In the genomic region with DNA sequence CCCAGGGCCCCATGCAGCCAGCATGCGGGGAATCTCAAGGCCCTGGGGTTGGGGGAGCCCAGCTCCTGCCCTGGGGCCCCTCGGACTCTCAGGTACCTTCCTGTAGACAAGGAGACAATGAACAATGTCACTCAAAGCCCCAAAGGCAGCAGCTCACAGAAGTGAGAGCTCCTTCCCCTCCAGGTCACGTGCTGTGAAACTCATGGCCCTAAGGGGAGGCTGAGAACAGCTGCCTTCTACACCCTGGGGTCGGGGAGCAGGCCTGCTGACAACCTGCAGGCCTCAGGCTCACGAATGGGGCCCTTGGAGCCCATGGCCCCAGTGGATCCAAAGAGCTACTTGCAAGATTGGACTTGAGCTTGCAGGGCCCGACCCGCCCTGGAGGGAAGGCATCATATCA, we compare ENCODE assay signal across 14 cellular contexts. TPM values are rescaled to one million over a fixed set of nuclear protein-coding genes. Genes with fewer than 3 reads are reported as not detected.
DNase-seq lines count a peak whose midpoint lies in the region; ATAC-seq and TF ChIP-seq lines count a peak whose summit lies in the region.
"Had no signal": no experiment of that assay in that cellular context is flagged by ENCODE, and none has a peak within 500 bp of the region (broad histone marks: within the 10 kb centered on the region; RNA-seq: fewer than 3 reads in every experiment).

No MANE protein-coding gene starts in this region.

- H3K27ac ChIP-seq in BLaER1: peak overlapping the region; percentile 88; the same call in 1 of the 2 replicates
- no peak overlapping the region for H3K27ac ChIP-seq in neural progenitor cell
- no peak overlapping the region for H3K27ac ChIP-seq in foreskin keratinocyte
- H3K27ac ChIP-seq: C4-2B, GM23248 had no signal

- peaks cover 4% of the 10 kb centered on the region for H3F3A ChIP-seq in neural progenitor cell (ENCODE audit: low read depth)

- DNase-seq in NAMALWA (ENCODE audit: low spot score): peak; percentile 46
- DNase-seq in endothelial cell (ENCODE audit: low spot score): no peak
- DNase-seq in neural progenitor cell (ENCODE audit: low spot score): no peak
- DNase-seq in posterior cingulate gyrus: no peak
- no peak for DNase-seq in ecto neural progenitor cell (ENCODE audit: low spot score)
- no peak for DNase-seq in foreskin keratinocyte
- DNase-seq: ACHN; CD4-positive, alpha-beta memory T cell; DND-41; GF-D8; GM23248 had no signal

- peaks cover 25% of the 10 kb centered on the region for H3K79me2 ChIP-seq in neural progenitor cell (ENCODE audit: low read depth)

- no peak for ATAC-seq in foreskin keratinocyte
- ATAC-seq: HCT116 had no signal

- H3K4me3 Mint-ChIP-seq in endothelial cell (ENCODE audit: unreplicated experiment): peak overlapping the region; percentile 37
- peak overlapping the region; percentile 38 for H3K4me3 Mint-ChIP-seq in neural progenitor cell

- H3K36me3 Mint-ChIP-seq in endothelial cell (ENCODE audit: low read depth, unreplicated experiment) (peaks cover 7% of the 10 kb centered on the region), neural progenitor cell (no peaks in the 10 kb centered on the region)
- H3K36me3 Mint-ChIP-seq: CD4-positive, alpha-beta memory T cell had no signal

- H3K9me3 Mint-ChIP-seq in endothelial cell (ENCODE audit: unreplicated experiment): no peaks in the 10 kb centered on the region
- no peaks in the 10 kb centered on the region for H3K9me3 Mint-ChIP-seq in neural progenitor cell

- H3K4me3 ChIP-seq in BLaER1 (peak overlapping the region; percentile 81), neural progenitor cell (no peak overlapping the region)
- H3K4me3 ChIP-seq: GM23248 had no signal

- H3K27me3 ChIP-seq in BLaER1 (peaks cover 15% of the 10 kb centered on the region), neural progenitor cell (peaks cover 16% of the 10 kb centered on the region), foreskin keratinocyte (peaks cover 36% of the 10 kb centered on the region)

- peaks cover 84% of the 10 kb centered on the region for H3K4me1 ChIP-seq in BLaER1
- peaks cover 44% of the 10 kb centered on the region for H3K4me1 ChIP-seq in neural progenitor cell
- no peaks in the 10 kb centered on the region for H3K4me1 ChIP-seq in foreskin keratinocyte

- H3K4me2 ChIP-seq in BLaER1: peak overlapping the region; percentile 95
- H3K4me2 ChIP-seq in neural progenitor cell: no peak overlapping the region

- intact Hi-C loops in posterior cingulate gyrus (cut with DNase I): no loop called here

- H3K36me3 ChIP-seq in BLaER1 (peaks cover 33% of the 10 kb centered on the region), neural progenitor cell (no peaks in the 10 kb centered on the region)

- no peak for TF ChIP-seq CTCF in endothelial cell (IDR thresholded peaks at IDR 0.05; ENCODE audit: unreplicated experiment)
- TF ChIP-seq CTCF in neural progenitor cell (IDR thresholded peaks at IDR 0.05): no peak
- no peak for TF ChIP-seq CTCF in foreskin keratinocyte (conservative IDR thresholded peaks at IDR 0.05)

- peaks cover 29% of the 10 kb centered on the region for H3K4me1 Mint-ChIP-seq in endothelial cell (ENCODE audit: unreplicated experiment)
- H3K4me1 Mint-ChIP-seq in neural progenitor cell: peaks cover 45% of the 10 kb centered on the region

- H3K27ac Mint-ChIP-seq in endothelial cell (ENCODE audit: unreplicated experiment) (no peak overlapping the region), neural progenitor cell (no peak overlapping the region)
- H3K27ac Mint-ChIP-seq: CD4-positive, alpha-beta memory T cell had no signal

- H3K27me3 Mint-ChIP-seq in endothelial cell (ENCODE audit: unreplicated experiment) (peaks cover 6% of the 10 kb centered on the region), neural progenitor cell (ENCODE audit: insufficient read depth, low read depth) (peaks cover 4% of the 10 kb centered on the region)

- H2AFZ ChIP-seq in neural progenitor cell (replicated peaks): no peak overlapping the region
- H2AFZ ChIP-seq: GM23248 had no signal

- H3K9ac ChIP-seq in BLaER1 (peak overlapping the region; percentile 67; the same call in 1 of the 2 replicates), neural progenitor cell (no peak overlapping the region)
- H3K9ac ChIP-seq: GM23248 had no signal

- H4K20me1 ChIP-seq in BLaER1 (peaks cover 85% of the 10 kb centered on the region), neural progenitor cell (ENCODE audit: low read depth) (peaks cover 46% of the 10 kb centered on the region)

- H3K9me3 ChIP-seq in BLaER1: no peaks in the 10 kb centered on the region
- H3K9me3 ChIP-seq in neural progenitor cell (ENCODE audit: low read depth): no peaks in the 10 kb centered on the region

RNA-seq across cellular contexts. Expression of a gene that starts 3.2 kb away (rescaled TPM):
- total RNA-seq in endothelial cell (ENCODE audit: unreplicated experiment): 198 TPM
- total RNA-seq in neural progenitor cell (ENCODE audit: low replicate concordance): 1.7 and 25.6 TPM in 2 replicates
- total RNA-seq in foreskin keratinocyte: 0.63 and 0.92 TPM in 2 replicates
- polyA plus RNA-seq in foreskin keratinocyte: 0.45 and 0.78 TPM in 2 replicates

RNA-seq across cellular contexts. Expression of a gene that starts 16.7 kb away (rescaled TPM):
- total RNA-seq in endothelial cell (ENCODE audit: unreplicated experiment) (35.2 TPM), neural progenitor cell (ENCODE audit: low replicate concordance) (10.6 and 11.5 TPM in 2 replicates), foreskin keratinocyte (20.8 and 21.5 TPM in 2 replicates)
- 23.1 and 25.0 TPM in 2 replicates for polyA plus RNA-seq in foreskin keratinocyte

RNA-seq across cellular contexts. Expression of a gene that starts 41.7 kb away (rescaled TPM):
- total RNA-seq in endothelial cell (ENCODE audit: unreplicated experiment): 19.0 TPM
- total RNA-seq in neural progenitor cell (ENCODE audit: low replicate concordance): 12.0 and 18.8 TPM in 2 replicates
- total RNA-seq in foreskin keratinocyte: 17.2 and 18.1 TPM in 2 replicates
- polyA plus RNA-seq in foreskin keratinocyte: 21.8 and 26.0 TPM in 2 replicates

RNA-seq across cellular contexts. Expression of a gene that starts 44.2 kb away (rescaled TPM):
- total RNA-seq in endothelial cell (ENCODE audit: unreplicated experiment) (not detected), neural progenitor cell (ENCODE audit: low replicate concordance) (0.31 TPM in 1 of 2 replicates, not detected in the other), foreskin keratinocyte (0.58 and 0.78 TPM in 2 replicates)
- polyA plus RNA-seq in foreskin keratinocyte: 0.44 and 0.59 TPM in 2 replicates
- total RNA-seq: GM23248 had no signal
- polyA plus RNA-seq: GM23248 had no signal
